Comparison of ENCODE assay signal across 1 cellular context in genomic region chr1:84117868-84118267, GRCh38.
TF ChIP-seq lines count a peak whose summit lies in the region.

No MANE protein-coding gene starts in this region.

TF ChIP-seq in K562, 482 proteins besides CTCF, POLR2A, EP300 and RAD21 (continued from another document):
- TF ChIP-seq PTBP1 (IDR thresholded peaks at IDR 0.05; ENCODE audit: low read depth, low read length) (no peak), ZNF766 (CRISPR knock-in tag; conservative IDR thresholded peaks at IDR 0.05) (peak; percentile 40; the same call in 1 of the 2 replicates), L3MBTL2 (IDR thresholded peaks at IDR 0.05) (peak; percentile 59; the same call in 1 of the 2 replicates), ZNF584 (CRISPR knock-in tag; IDR thresholded peaks at IDR 0.05; ENCODE audit: low read depth) (peak; percentile 85), EP400 (IDR thresholded peaks at IDR 0.05) (peak; percentile 53), MECOM (CRISPR knock-in tag; IDR thresholded peaks at IDR 0.05) (peak; percentile 55; the same call in 1 of the 2 replicates), NFE2 (IDR thresholded peaks at IDR 0.05; ENCODE audit: low read depth) (peak; percentile 21; the same call in 1 of the 2 replicates), ATF4 (CRISPR knock-in tag; IDR thresholded peaks at IDR 0.05) (peak; percentile 84)
